In genomic region chr4:113112341-113112978, GRCh38 we compare ENCODE assay signal across 14 cellular contexts.
DNase-seq lines count a peak whose midpoint lies in the region; ATAC-seq, FAIRE-seq and TF ChIP-seq lines count a peak whose summit lies in the region.
"Had no signal": no experiment of that assay in that cellular context is flagged by ENCODE, and none has a peak within 500 bp of the region (broad histone marks: within the 10 kb centered on the region; RNA-seq: fewer than 3 reads in every experiment).

No MANE protein-coding gene starts in this region.

- H4K5ac ChIP-seq in H1 (ENCODE audit: insufficient read length, low read depth, low read length) = no peak overlapping the region

- no peak overlapping the region for H2BK15ac ChIP-seq in H1 (ENCODE audit: low read length)

- TF ChIP-seq RAD21 in H1 (IDR thresholded peaks at IDR 0.05 in 1 of 2, conservative IDR thresholded peaks at IDR 0.05 in 1 of 2; ENCODE audit: low read depth in 2 of 2, low read length in 2 of 2) = no peak

- no peak overlapping the region for H3K4ac ChIP-seq in H1 (replicated peaks; ENCODE audit: insufficient read length, low read depth, low read length)

- no peaks in the 10 kb centered on the region for H3K79me2 ChIP-seq in H1 (ENCODE audit: control insufficient read depth in 1 of 2, insufficient read depth in 2 of 2, low read length in 2 of 2)

- H3K9ac ChIP-seq in H1 (replicated peaks in 1 of 4; ENCODE audit: extremely low read depth in 1 of 4, low read depth in 3 of 4, low read length in 3 of 4) = no peak overlapping the region
- H3K9ac ChIP-seq: BLaER1 treated with 17β-estradiol and CSF1 and Interleukin-3, amounts not matched to agents 10 nM and 100 nM had no signal

- H3K36me3 Mint-ChIP-seq in neural crest cell (ENCODE audit: low read depth) (no peaks in the 10 kb centered on the region), T-cell (no peaks in the 10 kb centered on the region)
- H3K36me3 Mint-ChIP-seq in activated T-helper 1 cell treated with anti-CD3 and anti-CD28 coated beads, Interleukin-12 subunit alpha, Interleukin-12 subunit beta, Interleukin-2, Interleukin-4 antibody, amounts not matched to agents 30 ng/mL and 10 ng/mL and 1 ng/mL, durations not matched to agents 14 hours and 24 hours and 36 hours (ENCODE audit: low read depth) = no peaks in the 10 kb centered on the region
- H3K36me3 Mint-ChIP-seq: CD8-positive, alpha-beta T cell had no signal

- H3K23ac ChIP-seq in H1 (ENCODE audit: insufficient read length) = no peak overlapping the region

- no peaks in the 10 kb centered on the region for H3K79me1 ChIP-seq in H1 (ENCODE audit: low read depth, low read length)

- H2AK5ac ChIP-seq in H1 (ENCODE audit: low read depth, low read length) = no peak overlapping the region

- H2BK12ac ChIP-seq in H1 (ENCODE audit: low read depth, low read length) = no peak overlapping the region

- no peak overlapping the region for H3K4me3 ChIP-seq in H1 (ENCODE audit: extremely low read depth in 1 of 4, insufficient read depth in 2 of 4, low read depth in 3 of 4, low read length in 4 of 4)
- H3K4me3 ChIP-seq: BLaER1 treated with 17β-estradiol and CSF1 and Interleukin-3, amounts not matched to agents 10 nM and 100 nM; K562; PC-9 had no signal

- no peak overlapping the region for H3K56ac ChIP-seq in H1 (replicated peaks; ENCODE audit: insufficient read length, low read depth, low read length)

- H3K9me3 Mint-ChIP-seq in neural crest cell (no peaks in the 10 kb centered on the region), T-cell (no peaks in the 10 kb centered on the region)
- no peaks in the 10 kb centered on the region for H3K9me3 Mint-ChIP-seq in activated T-helper 1 cell treated with anti-CD3 and anti-CD28 coated beads, Interleukin-12 subunit alpha, Interleukin-12 subunit beta, Interleukin-2, Interleukin-4 antibody, amounts not matched to agents 30 ng/mL and 10 ng/mL and 1 ng/mL, durations not matched to agents 14 hours and 24 hours and 36 hours
- H3K9me3 Mint-ChIP-seq: CD8-positive, alpha-beta T cell had no signal

- H3K4me1 Mint-ChIP-seq in neural crest cell (peaks cover 46% of the 10 kb centered on the region), T-cell (no peaks in the 10 kb centered on the region)
- H3K4me1 Mint-ChIP-seq in activated T-helper 1 cell treated with anti-CD3 and anti-CD28 coated beads, Interleukin-12 subunit alpha, Interleukin-12 subunit beta, Interleukin-2, Interleukin-4 antibody, amounts not matched to agents 30 ng/mL and 10 ng/mL and 1 ng/mL, durations not matched to agents 14 hours and 24 hours and 36 hours (ENCODE audit: low read depth) = no peaks in the 10 kb centered on the region

- no peak overlapping the region for H3K14ac ChIP-seq in H1 (ENCODE audit: insufficient read length)

- DNase-seq in MV-4-11 (lab: John Stamatoyannopoulos, UW) (peak; percentile 52), H1 (ENCODE audit: low read depth in 1 of 2, low spot score in 2 of 2) (no peak), neural crest cell (ENCODE audit: low read depth, low spot score) (no peak), T-cell (no peak), RWPE1 (ENCODE audit: low spot score) (no peak)
- no peak for DNase-seq in activated T-helper 1 cell treated with anti-CD3 and anti-CD28 coated beads, Interleukin-12 subunit alpha, Interleukin-12 subunit beta, Interleukin-2, Interleukin-4 antibody, amounts not matched to agents 30 ng/mL and 10 ng/mL and 1 ng/mL, durations not matched to agents 14 hours and 24 hours and 36 hours (ENCODE audit: low spot score)
- DNase-seq: CD8-positive, alpha-beta T cell; DMS79; NCI-H1694 treated with DMSO at 0.1 percent for 48 hours; NCI-H2227 treated with DMSO at 0.1 percent for 48 hours; PC-9 had no signal

- H3K4me2 ChIP-seq in H1 (ENCODE audit: insufficient read depth in 1 of 2, low read depth in 2 of 2, low read length in 2 of 2) = no peak overlapping the region
- H3K4me2 ChIP-seq: BLaER1 treated with 17β-estradiol and CSF1 and Interleukin-3, amounts not matched to agents 10 nM and 100 nM; PC-9 had no signal

- H3K27ac ChIP-seq in H1 (ENCODE audit: low read depth, low read length) = no peak overlapping the region
- no peak overlapping the region for H3K27ac ChIP-seq in RWPE1
- H3K27ac ChIP-seq: BLaER1 treated with 17β-estradiol and CSF1 and Interleukin-3, amounts not matched to agents 10 nM and 100 nM; PC-9 had no signal

- no peak overlapping the region for H2BK20ac ChIP-seq in H1 (ENCODE audit: low read length)

- peak; percentile 52 for FAIRE-seq in H1 (lab: Jason Lieb, UNC)
- FAIRE-seq: K562 had no signal

- no peak for TF ChIP-seq POLR2A in H1 (IDR thresholded peaks at IDR 0.05; ENCODE audit: control extremely low read depth in 1 of 2, low read depth in 2 of 2, low read length in 2 of 2)

- TF ChIP-seq CTCF in H1 (IDR thresholded peaks at IDR 0.05; ENCODE audit: control extremely low read depth in 1 of 3, insufficient read depth in 1 of 3, low read depth in 1 of 3, low read length in 3 of 3) (no peak), neural crest cell (conservative IDR thresholded peaks at IDR 0.05) (no peak), RWPE1 (conservative IDR thresholded peaks at IDR 0.05; ENCODE audit: low read depth) (no peak)

- no peak for TF ChIP-seq EP300 in H1 (IDR thresholded peaks at IDR 0.05; ENCODE audit: borderline replicate concordance in 1 of 2, low read depth in 2 of 2, low read length in 2 of 2)

- peaks cover 0 to 15% (median 6%) of the 10 kb centered on the region in 4 experiments for H3K4me1 ChIP-seq in H1 (replicated peaks in 1 of 4; ENCODE audit: control insufficient read depth in 3 of 4, insufficient read depth in 4 of 4, low read length in 3 of 4)
- H3K4me1 ChIP-seq: BLaER1 treated with 17β-estradiol and CSF1 and Interleukin-3, amounts not matched to agents 10 nM and 100 nM had no signal

- no peaks in the 10 kb centered on the region for H3K36me3 ChIP-seq in H1 (ENCODE audit: control insufficient read depth in 2 of 4, insufficient read depth in 4 of 4, low read length in 3 of 4)
- H3K36me3 ChIP-seq: BLaER1 treated with 17β-estradiol and CSF1 and Interleukin-3, amounts not matched to agents 10 nM and 100 nM had no signal

- H3K27me3 Mint-ChIP-seq in neural crest cell (ENCODE audit: low read depth) (no peaks in the 10 kb centered on the region), T-cell (peaks cover 0 to 3% of the 10 kb centered on the region in 2 donors)
- peaks cover 2% of the 10 kb centered on the region for H3K27me3 Mint-ChIP-seq in activated T-helper 1 cell treated with anti-CD3 and anti-CD28 coated beads, Interleukin-12 subunit alpha, Interleukin-12 subunit beta, Interleukin-2, Interleukin-4 antibody, amounts not matched to agents 30 ng/mL and 10 ng/mL and 1 ng/mL, durations not matched to agents 14 hours and 24 hours and 36 hours (ENCODE audit: insufficient read depth)

- no peak overlapping the region for H4K8ac ChIP-seq in H1 (ENCODE audit: extremely low read depth, insufficient read depth, low read length)

- no peaks in the 10 kb centered on the region for H4K20me1 ChIP-seq in H1 (replicated peaks in 1 of 2; ENCODE audit: control insufficient read depth in 1 of 2, insufficient read depth in 2 of 2, low read length in 2 of 2)
- H4K20me1 ChIP-seq: BLaER1 treated with 17β-estradiol and CSF1 and Interleukin-3, amounts not matched to agents 10 nM and 100 nM had no signal

- CTCF ChIA-PET in H1 (lab: Charles Lee; ENCODE audit: partially characterized antibody) (interaction anchor here (0.9 to 8.1 kb wide), 9 partner anchors 7 to 181 kb away, joined by 3 to 48 read pairs (median 4); no protein-coding TSS in a partner anchor), T-cell (lab: Charles Lee) (interaction anchor here in 1 of 2 donors (0.6 kb wide), 1 partner anchor 1538 kb away, joined by 3 read pairs; no protein-coding TSS in a partner anchor), RWPE1 (lab: Yijun Ruan, JAX) (no interaction called here)

- H2AFZ ChIP-seq in H1 (ENCODE audit: low read length) = no peak overlapping the region
- H2AFZ ChIP-seq: PC-9 had no signal

- H4K91ac ChIP-seq in H1 (replicated peaks; ENCODE audit: insufficient read length, low read length) = no peak overlapping the region

- H3K27ac Mint-ChIP-seq in neural crest cell (ENCODE audit: unreplicated experiment) (peak overlapping the region; percentile 76), T-cell (no peak overlapping the region)
- no peak overlapping the region for H3K27ac Mint-ChIP-seq in activated T-helper 1 cell treated with anti-CD3 and anti-CD28 coated beads, Interleukin-12 subunit alpha, Interleukin-12 subunit beta, Interleukin-2, Interleukin-4 antibody, amounts not matched to agents 30 ng/mL and 10 ng/mL and 1 ng/mL, durations not matched to agents 14 hours and 24 hours and 36 hours
- H3K27ac Mint-ChIP-seq: CD8-positive, alpha-beta T cell had no signal

- no peaks in the 10 kb centered on the region for H3K27me3 ChIP-seq in H1 (replicated peaks in 1 of 4; ENCODE audit: control insufficient read depth in 3 of 4, extremely low read depth in 1 of 4, insufficient read depth in 3 of 4, low read length in 3 of 4)
- H3K27me3 ChIP-seq: BLaER1 treated with 17β-estradiol and CSF1 and Interleukin-3, amounts not matched to agents 10 nM and 100 nM had no signal

- H3K4me3 Mint-ChIP-seq in neural crest cell (peak overlapping the region; percentile 17), T-cell (no peak overlapping the region)
- H3K4me3 Mint-ChIP-seq in activated T-helper 1 cell treated with anti-CD3 and anti-CD28 coated beads, Interleukin-12 subunit alpha, Interleukin-12 subunit beta, Interleukin-2, Interleukin-4 antibody, amounts not matched to agents 30 ng/mL and 10 ng/mL and 1 ng/mL, durations not matched to agents 14 hours and 24 hours and 36 hours = no peak overlapping the region
- H3K4me3 Mint-ChIP-seq: CD8-positive, alpha-beta T cell had no signal

- no peak overlapping the region for H3K18ac ChIP-seq in H1 (ENCODE audit: extremely low read depth, low read length)

- ATAC-seq in GM18868 (IDR thresholded peaks at IDR 0.05; ENCODE audit: unreplicated experiment) (peak; percentile 39), T-cell (replicated peaks in 1 of 4) (no peak)
- ATAC-seq: CD8-positive, alpha-beta T cell; K562 had no signal

- 89% methylated on average over 2 of the region's 2 CpGs; no CpG with 5 or more reads in 1 of the 2 experiments for WGBS in H1 (ENCODE audit: extremely low coverage in 1 of 2, insufficient coverage in 1 of 2, insufficient read length in 1 of 2, insufficient replicate concordance in 2 of 2, low coverage in 1 of 2, low lambda C conversion rate in 2 of 2, missing lambda C conversion rate in 1 of 2), 2 experiments

- intact Hi-C loops in activated T-helper 1 cell treated with anti-CD3 and anti-CD28 coated beads, Interleukin-12 subunit alpha, Interleukin-12 subunit beta, Interleukin-2, Interleukin-4 antibody, amounts not matched to agents 30 ng/mL and 10 ng/mL and 1 ng/mL, durations not matched to agents 14 hours and 24 hours and 36 hours (cut with micrococcal nuclease) = no loop called here

- POLR2A ChIA-PET in H1 (lab: Charles Lee; ENCODE audit: partially characterized antibody) = no interaction called here
- POLR2A ChIA-PET in T-cell (lab: Charles Lee) = no interaction called here
- POLR2A ChIA-PET in RWPE1 (lab: Yijun Ruan, JAX; ENCODE audit: low non-redundant PET) = no interaction called here

- no peaks in the 10 kb centered on the region for H3K23me2 ChIP-seq in H1 (ENCODE audit: low read depth, low read length)

- H3K9me3 ChIP-seq in H1 (ENCODE audit: insufficient read depth in 2 of 2, low read depth in 1 of 2, low read length in 1 of 2) = no peaks in the 10 kb centered on the region
- H3K9me3 ChIP-seq: BLaER1 treated with 17β-estradiol and CSF1 and Interleukin-3, amounts not matched to agents 10 nM and 100 nM had no signal

- H2BK120ac ChIP-seq in H1 (replicated peaks; ENCODE audit: low read depth, low read length) = no peak overlapping the region

- H2BK5ac ChIP-seq in H1 (ENCODE audit: low read depth, low read length) = no peak overlapping the region
